Comparison of ENCODE assay signal across 8 cellular contexts in genomic region chr2:24409700-24410556, GRCh38. TPM values are rescaled to one million over a fixed set of nuclear protein-coding genes. Genes with fewer than 3 reads are reported as not detected.
A peak's percentile ranks its signal among the peaks of the same experiment; 100 is the strongest.
DNase-seq lines count a peak whose midpoint lies in the region; ATAC-seq, FAIRE-seq and TF ChIP-seq lines count a peak whose summit lies in the region.

No MANE protein-coding gene starts in this region.

- no peaks in the 10 kb centered on the region for H3K9me3 Mint-ChIP-seq in stimulated activated naive B cell treated with anti-CD40 and anti-IgM and Interleukin-4, amounts not matched to agents 10 μg/mL and 1 μg/mL and 100 μg/mL, for 72 hours

- no peaks in the 10 kb centered on the region for H3F3A ChIP-seq in SK-N-SH (replicated peaks; ENCODE audit: insufficient read depth)

- no peaks in the 10 kb centered on the region for H3K36me3 ChIP-seq in SK-N-SH (replicated peaks in 1 of 2; ENCODE audit: control insufficient read depth in 1 of 2, insufficient read depth in 2 of 2, low read length in 1 of 2)

- peak; percentile 96 to 97 for ATAC-seq in A549
- peak; percentile 95 for ATAC-seq in left lobe of liver
- ATAC-seq in stimulated activated naive B cell treated with anti-CD40 and anti-IgM and Interleukin-4, amounts not matched to agents 10 μg/mL and 1 μg/mL and 100 μg/mL, for 72 hours (replicated peaks), result peak; percentile 65 to 72

- CTCF ChIA-PET in A549 (lab: Yijun Ruan, JAX) (interaction anchor here (0.6 to 8.7 kb wide), 75 partner anchors 9 to 786 kb away, joined by 3 to 252 read pairs (median 4); partner anchors contain the start of genes CENPO, ITSN2, NCOA1 and PTRHD1), SK-N-SH (lab: Yijun Ruan, JAX) (interaction anchor here (0.6 to 4.9 kb wide), 66 partner anchors 9 to 885 kb away, joined by 3 to 269 read pairs (median 4); partner anchors contain the start of genes CENPO, NCOA1, PTRHD1 and TP53I3)

- DNase-seq in A549 (ENCODE audit: low read depth in 1 of 2, low spot score in 1 of 2), result peak; percentile 81 to 83
- DNase-seq in GM12865 (ENCODE audit: low read depth), result peak; percentile 76
- peak; percentile 16 for DNase-seq in NCI-H1436 treated with DMSO at 0.1 percent for 48 hours (lab: John Stamatoyannopoulos, UW)
- DNase-seq in SK-N-SH, result peak; percentile 83
- DNase-seq in cerebellum (ENCODE audit: low spot score), result peak; percentile 74
- DNase-seq in left lobe of liver (ENCODE audit: low spot score), result peak; percentile 35
- DNase-seq in stimulated activated naive B cell treated with anti-CD40 and anti-IgM and Interleukin-4, amounts not matched to agents 10 μg/mL and 1 μg/mL and 100 μg/mL, for 72 hours, result peak; percentile 33
- DNase-seq in UCSD-AML1 (lab: John Stamatoyannopoulos, UW; ENCODE audit: unreplicated experiment), result no peak

- H3K9me2 ChIP-seq in SK-N-SH, result no peaks in the 10 kb centered on the region

- H3K4me3 Mint-ChIP-seq in stimulated activated naive B cell treated with anti-CD40 and anti-IgM and Interleukin-4, amounts not matched to agents 10 μg/mL and 1 μg/mL and 100 μg/mL, for 72 hours, result no peak overlapping the region

- TF ChIP-seq EP300 in A549 (IDR thresholded peaks at IDR 0.05) (no peak), SK-N-SH (IDR thresholded peaks at IDR 0.05; ENCODE audit: borderline replicate concordance in 1 of 2, low read depth in 1 of 2, low read length in 1 of 2) (no peak)

- TF ChIP-seq POLR2A in A549 (IDR thresholded peaks at IDR 0.05; ENCODE audit: low read length), result no peak

- H3K9me3 ChIP-seq in A549 (no peaks in the 10 kb centered on the region), SK-N-SH (no peaks in the 10 kb centered on the region)

- no peaks in the 10 kb centered on the region for H3K36me3 Mint-ChIP-seq in stimulated activated naive B cell treated with anti-CD40 and anti-IgM and Interleukin-4, amounts not matched to agents 10 μg/mL and 1 μg/mL and 100 μg/mL, for 72 hours

- H3K4me3 ChIP-seq in A549 (no peak overlapping the region), GM12865 (ENCODE audit: low read depth, low read length) (no peak overlapping the region), SK-N-SH (ENCODE audit: low read depth in 2 of 2, low read length in 1 of 2) (no peak overlapping the region)

- no peak overlapping the region for H3K9ac ChIP-seq in SK-N-SH

- no peak overlapping the region for H3K4me2 ChIP-seq in A549
- H3K4me2 ChIP-seq in SK-N-SH, result no peak overlapping the region

- H3K27me3 Mint-ChIP-seq in stimulated activated naive B cell treated with anti-CD40 and anti-IgM and Interleukin-4, amounts not matched to agents 10 μg/mL and 1 μg/mL and 100 μg/mL, for 72 hours, result peaks cover 9% of the 10 kb centered on the region in 2 donors

- 47% methylated on average over 13 of the region's 13 CpGs for WGBS in A549 (ENCODE audit: missing lambda C conversion rate)
- 52% methylated on average over 13 of the region's 13 CpGs for WGBS in SK-N-SH (ENCODE audit: low lambda C conversion rate)

- H3K27me3 ChIP-seq in SK-N-SH (ENCODE audit: insufficient read depth), result no peaks in the 10 kb centered on the region

- H3K4me1 ChIP-seq in A549 (peaks cover 10% of the 10 kb centered on the region; the same call in 1 of the 3 replicates), SK-N-SH (ENCODE audit: control insufficient read depth in 1 of 2, insufficient read depth in 2 of 2, low read depth in 1 of 2, low read length in 1 of 2) (no peaks in the 10 kb centered on the region)

- FAIRE-seq in A549 (lab: Jason Lieb, UNC), result no peak

- no peaks in the 10 kb centered on the region for H3K79me2 ChIP-seq in SK-N-SH (ENCODE audit: insufficient read depth)

- POLR2A ChIA-PET in A549 (lab: Yijun Ruan, JAX), result no interaction called here
- POLR2A ChIA-PET in SK-N-SH (lab: Yijun Ruan, JAX), result interaction anchor here (1.0 kb wide), 1 partner anchor 418 kb away, joined by 3 read pairs; no protein-coding TSS in a partner anchor

- H3K4me1 Mint-ChIP-seq in stimulated activated naive B cell treated with anti-CD40 and anti-IgM and Interleukin-4, amounts not matched to agents 10 μg/mL and 1 μg/mL and 100 μg/mL, for 72 hours, result peaks cover 0 to 6% of the 10 kb centered on the region in 2 donors

- peak; percentile 98 for TF ChIP-seq CTCF in A549 (IDR thresholded peaks at IDR 0.05)
- TF ChIP-seq CTCF in GM12865 (IDR thresholded peaks at IDR 0.05; ENCODE audit: insufficient read depth, low read depth, low read length, missing control alignments), result peak; percentile 79
- TF ChIP-seq CTCF in SK-N-SH (IDR thresholded peaks at IDR 0.05), result peak; percentile 97

- no peak overlapping the region for H3K27ac Mint-ChIP-seq in stimulated activated naive B cell treated with anti-CD40 and anti-IgM and Interleukin-4, amounts not matched to agents 10 μg/mL and 1 μg/mL and 100 μg/mL, for 72 hours

- H2AFZ ChIP-seq in SK-N-SH (ENCODE audit: low read depth), result 0 out of 2 replicates have a peak overlapping the region, but pooled peaks have one; percentile 4

- TF ChIP-seq RAD21 in A549 (conservative IDR thresholded peaks at IDR 0.05 in 1 of 2, IDR thresholded peaks at IDR 0.05 in 1 of 2) (peak; percentile 97), SK-N-SH (IDR thresholded peaks at IDR 0.05; ENCODE audit: low read length) (peak; percentile 99)

- H3K27ac ChIP-seq in A549 (no peak overlapping the region), SK-N-SH (ENCODE audit: low read depth in 2 of 2, low read length in 1 of 2) (no peak overlapping the region)

- no peaks in the 10 kb centered on the region for H4K20me1 ChIP-seq in SK-N-SH (ENCODE audit: insufficient read depth)

TF ChIP-seq in A549, 52 proteins besides CTCF, POLR2A, EP300 and RAD21:
- no peak for TF ChIP-seq MAX (IDR thresholded peaks at IDR 0.05)
- TF ChIP-seq SMC3 (IDR thresholded peaks at IDR 0.05), result peak; percentile 95
- TF ChIP-seq MAFK (IDR thresholded peaks at IDR 0.05; ENCODE audit: partially characterized antibody), result peak; percentile 30
- TF ChIP-seq RARB (CRISPR knock-in tag; IDR thresholded peaks at IDR 0.05), result no peak
- no peak for TF ChIP-seq CBX8 (IDR thresholded peaks at IDR 0.05)
- TF ChIP-seq HEYL (CRISPR knock-in tag; IDR thresholded peaks at IDR 0.05), result no peak
- no peak for TF ChIP-seq ZNF302 (CRISPR knock-in tag; IDR thresholded peaks at IDR 0.05)

TF ChIP-seq in SK-N-SH, 30 proteins besides CTCF, POLR2A, EP300 and RAD21 (continues in another document):
- TF ChIP-seq USF1 (IDR thresholded peaks at IDR 0.05; ENCODE audit: borderline replicate concordance, low read depth) (0 out of 2 replicates have a peak, but pooled peaks have one; percentile 25), JUND (IDR thresholded peaks at IDR 0.05) (no peak), PBX3 (IDR thresholded peaks at IDR 0.05) (no peak), TAF1 (IDR thresholded peaks at IDR 0.05; ENCODE audit: borderline replicate concordance, low read depth, low read length) (no peak), SIN3A (IDR thresholded peaks at IDR 0.05; ENCODE audit: borderline replicate concordance, low read depth, low read length) (no peak), CHD2 (IDR thresholded peaks at IDR 0.05; ENCODE audit: low read length, partially characterized antibody) (peak; percentile 21), RXRA (IDR thresholded peaks at IDR 0.05; ENCODE audit: borderline replicate concordance, low read depth) (no peak), MXI1 (IDR thresholded peaks at IDR 0.05; ENCODE audit: low read depth, low read length) (peak; percentile 56; the same call in 1 of the 2 replicates), FOXJ3 (CRISPR knock-in tag; IDR thresholded peaks at IDR 0.05) (no peak), FOXM1 (IDR thresholded peaks at IDR 0.05; ENCODE audit: low read depth) (no peak), SMC3 (IDR thresholded peaks at IDR 0.05; ENCODE audit: low read depth, low read length) (peak; percentile 96), EZH2phosphoT487 (IDR thresholded peaks at IDR 0.05; ENCODE audit: borderline replicate concordance, low read depth) (no peak), TEAD4 (IDR thresholded peaks at IDR 0.05; ENCODE audit: borderline replicate concordance, insufficient read depth) (no peak), IRF3 (IDR thresholded peaks at IDR 0.05; ENCODE audit: low read depth, low read length) (no peak)

RNA-seq across cellular contexts. Expression of gene ITSN2, which starts 49.6 kb away (rescaled TPM):
- 45.2 and 48.3 TPM in 2 replicates for polyA plus RNA-seq in A549 (2011; rRNA removed)
- 12.8 and 14.6 TPM in 2 replicates for polyA plus RNA-seq in A549 (2012; cell fraction: cytosol; rRNA removed)
- polyA plus RNA-seq in A549 (2012; cell fraction: nucleus; rRNA removed), result 24.5 and 31.4 TPM in 2 replicates
- 19.4 to 21.4 TPM (median 19.8 TPM) in 3 replicates for polyA plus RNA-seq in A549 (2017; fragmentation: RNase III; extraction: RNeasy Plus Mini Kit Qiagen cat#74134 plus additional on column Dnase treatment)
- polyA minus RNA-seq in A549 (2011; rRNA and poly(A)+ RNA removed), result 61.6 and 67.3 TPM in 2 replicates
- 11.9 TPM in 2 replicates for polyA plus RNA-seq in SK-N-SH (2012; rRNA removed)
- 8.3 and 10.9 TPM in 2 replicates for polyA plus RNA-seq in SK-N-SH (2012; cell fraction: cytosol; rRNA removed)
- 38.9 and 39.9 TPM in 2 replicates for polyA plus RNA-seq in SK-N-SH (2012; cell fraction: nucleus; rRNA removed)
- total RNA-seq in cerebellum, result 17.1 TPM
- 21.7 TPM for total RNA-seq in left lobe of liver

Comparison
In these comparisons a context has a peak if more than half of its experiments do, and no peak if none do; other contexts are left out.
1. Of the 12 proteins assayed by ChIP-seq in both A549 and SK-N-SH: peak only in A549: none; only in SK-N-SH: CHD2; in both: CTCF, RAD21 and SMC3; in neither: 8.